In genomic region chr3:10334461-10334860, GRCh38 we compare ENCODE assay signal across 13 cellular contexts. TPM values are rescaled to one million over a fixed set of nuclear protein-coding genes. Genes with fewer than 3 reads are reported as not detected.
DNase-seq lines count a peak whose midpoint lies in the region; ATAC-seq lines count a peak whose summit lies in the region.
"Had no signal": no experiment of that assay in that cellular context is flagged by ENCODE, and none has a peak within 500 bp of the region (broad histone marks: within the 10 kb centered on the region; RNA-seq: fewer than 3 reads in every experiment).

No MANE protein-coding gene starts in this region.

- peaks cover 24 to 37% (median 31%) of the 10 kb centered on the region in 3 donors for H3K4me1 Mint-ChIP-seq in naive B cell

- DNase-seq in Ammon's horn (ENCODE audit: low spot score) (peak; percentile 82), HT1080 (ENCODE audit: low read depth) (peak; percentile 56), cerebellar nuclear complex (lab: John Stamatoyannopoulos, UW) (peak; percentile 37 to 70), naive B cell (no peak), KBM-7 (no peak)
- DNase-seq in stimulated activated CD4-positive, alpha-beta T cell treated with anti-CD3 and anti-CD28 coated beads, Interleukin-2, amount 100 ng/mL, for 24 hours, result no peak
- no peak for DNase-seq in activated CD8-positive, alpha-beta memory T cell treated with anti-CD3 and anti-CD28 coated beads for 24 hours
- no peak for DNase-seq in stimulated activated naive CD4-positive, alpha-beta T cell (lab: John Stamatoyannopoulos, UW)
- DNase-seq: activated CD4-positive, alpha-beta memory T cell treated with anti-CD3 and anti-CD28 coated beads, Interleukin-2, amount 10 ng/mL, durations not matched to agents 7 days and 5 days; DMS53; thyroid gland had no signal

- in situ Hi-C loops in KBM-7 (cut with MboI; ENCODE audit: low pct_unique_long_range_greater_than_20kb, low sequenced_read_pairs), result loop anchor here (25.0 kb wide), 1 partner anchor 403 kb away; no protein-coding TSS in a partner anchor

- ATAC-seq in naive B cell (ENCODE audit: low read depth in 2 of 2), result no peak

- no peaks in the 10 kb centered on the region for H3K36me3 Mint-ChIP-seq in naive B cell

- no peak overlapping the region for H3K4me3 Mint-ChIP-seq in naive B cell
- H3K4me3 Mint-ChIP-seq: activated CD4-positive, alpha-beta memory T cell treated with anti-CD3 and anti-CD28 coated beads, Interleukin-2, amount 10 ng/mL, durations not matched to agents 7 days and 5 days had no signal

- H3K27me3 Mint-ChIP-seq in naive B cell, result peaks cover 2 to 5% (median 4%) of the 10 kb centered on the region in 3 donors

- H3K9me3 Mint-ChIP-seq in naive B cell, result no peaks in the 10 kb centered on the region
- H3K9me3 Mint-ChIP-seq: activated CD4-positive, alpha-beta memory T cell treated with anti-CD3 and anti-CD28 coated beads, Interleukin-2, amount 10 ng/mL, durations not matched to agents 7 days and 5 days had no signal

- peak overlapping the region in 4 of 6 donors; percentile 9 to 98 (median 72) for H3K27ac Mint-ChIP-seq in naive B cell
- H3K27ac Mint-ChIP-seq: activated CD4-positive, alpha-beta memory T cell treated with anti-CD3 and anti-CD28 coated beads, Interleukin-2, amount 10 ng/mL, durations not matched to agents 7 days and 5 days had no signal

RNA-seq across cellular contexts. Expression of gene SEC13, which starts 13.5 kb away (rescaled TPM):
- 205 and 212 TPM in 2 replicates for total RNA-seq in HT1080 (2014; rRNA removed; shearing (Covaris generic))
- polyA plus RNA-seq in HT1080 (2015; cell fraction: cytosol; rRNA removed), result 118 and 127 TPM in 2 replicates
- polyA plus RNA-seq in HT1080 (2015; cell fraction: nucleus; rRNA removed), result 118 and 128 TPM in 2 replicates
- polyA plus RNA-seq in naive B cell (ENCODE audit: low read depth in 6 of 6), result 100 to 1,000 TPM; 102 to 147 (median 130) TPM

RNA-seq across cellular contexts. Expression of gene GHRL, which starts 41.7 kb away (rescaled TPM):
- 0.13 TPM in 1 of 2 replicates, not detected in the other for total RNA-seq in HT1080 (2014; rRNA removed; shearing (Covaris generic))
- not detected in 2 replicates for polyA plus RNA-seq in HT1080 (2015; cell fraction: cytosol; rRNA removed)
- polyA plus RNA-seq in HT1080 (2015; cell fraction: nucleus; rRNA removed), result 0.24 and 0.78 TPM in 2 replicates
- polyA plus RNA-seq in naive B cell (ENCODE audit: low read depth in 6 of 6), result 1 to 10 TPM in 5 of 6 donors, not detected in 1; 1.8 to 4.9 (median 3.0) TPM
- total RNA-seq: frontal cortex, SK-MEL-5 had no signal

Comparison
In these comparisons a context has a peak if more than half of its experiments do, and no peak if none do; other contexts are left out.
1. DNase-seq: peak in Ammon's horn (single experiment), HT1080 (single experiment) and cerebellar nuclear complex (2 of 2); none in naive B cell (single experiment), KBM-7 (single experiment), stimulated activated CD4-positive, alpha-beta T cell treated with anti-CD3 and anti-CD28 coated beads, Interleukin-2, amount 100 ng/mL, for 24 hours (0 of 2), activated CD8-positive, alpha-beta memory T cell treated with anti-CD3 and anti-CD28 coated beads for 24 hours (single experiment) and stimulated activated naive CD4-positive, alpha-beta T cell (0 of 6).